Comparison of ENCODE assay signal across 11 cellular contexts in the genomic region with DNA sequence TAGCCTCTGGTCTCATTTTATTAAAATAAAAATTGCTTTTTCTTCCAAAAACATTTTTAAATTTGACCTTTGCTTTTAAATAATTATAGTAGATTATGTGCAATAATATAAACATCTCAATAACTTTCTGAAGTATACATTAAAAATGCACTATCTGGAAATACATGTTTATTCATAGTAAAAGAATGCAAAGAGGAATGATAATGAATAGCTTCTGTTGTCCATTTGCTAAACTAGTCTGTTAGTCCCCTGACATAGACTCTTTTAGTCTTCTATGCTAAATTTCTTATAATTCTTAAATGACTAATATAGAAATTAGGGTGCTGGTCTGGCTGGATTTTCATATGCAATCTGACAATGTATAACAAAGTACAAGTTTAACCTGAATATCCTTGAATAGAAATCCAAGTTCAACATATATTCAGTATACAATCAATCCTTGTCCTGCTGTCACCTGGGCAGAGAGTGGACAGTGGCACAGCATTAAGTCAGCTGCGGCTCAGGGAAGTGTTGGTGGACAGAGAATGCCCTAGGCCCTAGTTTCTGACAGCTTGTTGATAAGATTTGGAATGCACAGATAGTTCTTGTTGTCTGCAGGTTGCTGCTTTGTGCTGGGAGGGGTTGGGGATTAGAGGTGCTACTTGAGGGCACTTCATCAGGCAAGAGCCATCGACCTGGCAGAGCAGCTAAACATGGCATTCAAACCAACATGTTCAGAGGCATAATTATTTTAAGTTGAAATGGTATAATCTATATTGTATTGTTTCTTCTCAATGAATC.
DNase-seq lines count a peak whose midpoint lies in the region; ATAC-seq lines count a peak whose summit lies in the region.
"Had no signal": no experiment of that assay in that cellular context is flagged by ENCODE, and none has a peak within 500 bp of the region (broad histone marks: within the 10 kb centered on the region; RNA-seq: fewer than 3 reads in every experiment).

No MANE protein-coding gene starts in this region.

- peaks cover 92% of the 10 kb centered on the region for H3K36me3 Mint-ChIP-seq in activated T-helper 17 cell treated with anti-CD3 and anti-CD28 coated beads, Interleukin-2, amount 50 U/mL, for 72 hours (ENCODE audit: low read depth)
- peaks cover 48% of the 10 kb centered on the region for H3K36me3 Mint-ChIP-seq in memory B cell

- no peak for DNase-seq in stimulated activated naive CD8-positive, alpha-beta T cell treated with anti-CD3 and anti-CD28 coated beads, Interleukin-15, amount 100 ng/mL, for 72 hours
- DNase-seq in stimulated activated naive CD8-positive, alpha-beta T cell treated with anti-CD3 and anti-CD28 coated beads, Interleukin-15, Interleukin-2, amounts not matched to agents 100 U/mL and 50 U/mL, for 24 hours, result no peak
- DNase-seq in memory B cell (ENCODE audit: low spot score in 2 of 2) (no peak), 8988T (no peak), T-helper 2 cell (no peak)
- no peak for DNase-seq in effector CD4-positive, alpha-beta T cell
- DNase-seq: head of caudate nucleus, NCI-H2171 treated with DMSO at 0.1 percent for 48 hours had no signal

- no peaks in the 10 kb centered on the region for H3K27me3 Mint-ChIP-seq in stimulated activated naive CD8-positive, alpha-beta T cell treated with anti-CD3 and anti-CD28 coated beads, Interleukin-15, amount 100 ng/mL, for 72 hours
- H3K27me3 Mint-ChIP-seq in activated T-helper 17 cell treated with anti-CD3 and anti-CD28 coated beads, Interleukin-2, amount 50 U/mL, for 72 hours, result no peaks in the 10 kb centered on the region
- no peaks in the 10 kb centered on the region for H3K27me3 Mint-ChIP-seq in memory B cell

- no peak overlapping the region for H3K4me3 Mint-ChIP-seq in stimulated activated naive CD8-positive, alpha-beta T cell treated with anti-CD3 and anti-CD28 coated beads, Interleukin-15, amount 100 ng/mL, for 72 hours
- H3K4me3 Mint-ChIP-seq in activated T-helper 17 cell treated with anti-CD3 and anti-CD28 coated beads, Interleukin-2, amount 50 U/mL, for 72 hours, result no peak overlapping the region
- H3K4me3 Mint-ChIP-seq in memory B cell, result no peak overlapping the region

- peak overlapping the region; percentile 5 to 96 for H3K27ac Mint-ChIP-seq in stimulated activated naive CD8-positive, alpha-beta T cell treated with anti-CD3 and anti-CD28 coated beads, Interleukin-15, amount 100 ng/mL, for 72 hours
- H3K27ac Mint-ChIP-seq in activated T-helper 17 cell treated with anti-CD3 and anti-CD28 coated beads, Interleukin-2, amount 50 U/mL, for 72 hours, result peak overlapping the region; percentile 43
- H3K27ac Mint-ChIP-seq in memory B cell, result peak overlapping the region; percentile 67

- ATAC-seq in stimulated activated naive CD8-positive, alpha-beta T cell treated with anti-CD3 and anti-CD28 coated beads, Interleukin-15, amount 100 ng/mL, for 72 hours, result no peak
- no peak for ATAC-seq in stimulated activated naive CD8-positive, alpha-beta T cell treated with anti-CD3 and anti-CD28 coated beads, Interleukin-15, Interleukin-2, amounts not matched to agents 100 U/mL and 50 U/mL, for 24 hours
- ATAC-seq in activated T-helper 17 cell treated with anti-CD3 and anti-CD28 coated beads, Interleukin-2, amount 50 U/mL, for 72 hours (replicated peaks), result no peak
- no peak for ATAC-seq in memory B cell (ENCODE audit: low read depth)
- ATAC-seq in HG03175 (IDR thresholded peaks at IDR 0.05; ENCODE audit: unreplicated experiment), result no peak
- ATAC-seq: sciatic nerve had no signal

- H3K9me3 Mint-ChIP-seq in stimulated activated naive CD8-positive, alpha-beta T cell treated with anti-CD3 and anti-CD28 coated beads, Interleukin-15, amount 100 ng/mL, for 72 hours, result peaks cover 5 to 6% of the 10 kb centered on the region in 2 donors
- H3K9me3 Mint-ChIP-seq in activated T-helper 17 cell treated with anti-CD3 and anti-CD28 coated beads, Interleukin-2, amount 50 U/mL, for 72 hours, result no peaks in the 10 kb centered on the region
- peaks cover 9% of the 10 kb centered on the region for H3K9me3 Mint-ChIP-seq in memory B cell

- H3K4me1 Mint-ChIP-seq in stimulated activated naive CD8-positive, alpha-beta T cell treated with anti-CD3 and anti-CD28 coated beads, Interleukin-15, amount 100 ng/mL, for 72 hours, result peaks cover 60% of the 10 kb centered on the region
- peaks cover 26% of the 10 kb centered on the region for H3K4me1 Mint-ChIP-seq in activated T-helper 17 cell treated with anti-CD3 and anti-CD28 coated beads, Interleukin-2, amount 50 U/mL, for 72 hours
- peaks cover 23% of the 10 kb centered on the region for H3K4me1 Mint-ChIP-seq in memory B cell
